Comparison of ENCODE assay signal across 16 cellular contexts in the genomic region with DNA sequence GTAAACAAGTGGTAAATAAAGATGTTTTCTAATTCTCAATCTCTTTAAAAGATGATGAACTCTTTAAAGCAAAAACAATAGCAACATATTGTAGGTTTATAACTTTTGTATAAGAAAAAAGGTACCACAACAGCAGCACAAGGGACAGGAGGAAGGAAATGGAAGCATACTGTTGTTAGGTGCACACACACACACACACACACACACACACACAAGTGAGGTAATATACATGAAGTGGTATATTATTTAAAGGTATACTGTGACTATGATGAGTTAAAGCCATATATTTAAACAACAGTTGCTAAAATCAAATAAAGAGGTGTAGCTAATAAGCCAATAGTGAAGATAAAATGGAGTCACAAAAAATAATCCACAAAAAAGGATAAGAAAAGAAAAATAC. TPM values are rescaled to one million over a fixed set of nuclear protein-coding genes. Genes with fewer than 3 reads are reported as not detected.
DNase-seq lines count a peak whose midpoint lies in the region; ATAC-seq and TF ChIP-seq lines count a peak whose summit lies in the region.
"Had no signal": no experiment of that assay in that cellular context is flagged by ENCODE, and none has a peak within 500 bp of the region (broad histone marks: within the 10 kb centered on the region; RNA-seq: fewer than 3 reads in every experiment).

No MANE protein-coding gene starts in this region.

- TF ChIP-seq CTCF in HEK293 (tag by site-specific recombination; IDR thresholded peaks at IDR 0.05) (no peak), RWPE1 (conservative IDR thresholded peaks at IDR 0.05; ENCODE audit: low read depth) (no peak)

- ATAC-seq in activated T-cell treated with anti-CD3 and anti-CD28 coated beads, Interleukin-2, amount 50 U/mL, for 72 hours (replicated peaks in 1 of 2) = no peak
- no peak for ATAC-seq in activated T-cell treated with anti-CD3 and anti-CD28 coated beads, Interleukin-2, amount 50 U/mL, for 4 hours
- ATAC-seq in naive thymus-derived CD4-positive, alpha-beta T cell = no peak
- no peak for ATAC-seq in stimulated activated naive CD8-positive, alpha-beta T cell treated with anti-CD3 and anti-CD28 coated beads, Interleukin-15, amount 100 ng/mL, for 72 hours
- ATAC-seq in GM21515 (IDR thresholded peaks at IDR 0.05; ENCODE audit: unreplicated experiment) = no peak

- CTCF ChIA-PET in HEK293 (lab: Yijun Ruan, JAX) = interaction anchor here (0.5 to 1.0 kb wide), 2 partner anchors 230 to 416 kb away, joined by 3 read pairs; no protein-coding TSS in a partner anchor
- CTCF ChIA-PET in naive thymus-derived CD4-positive, alpha-beta T cell (lab: Charles Lee) = interaction anchor here (0.7 kb wide), 1 partner anchor 10 kb away, joined by 3 read pairs; no protein-coding TSS in a partner anchor
- CTCF ChIA-PET in RWPE1 (lab: Yijun Ruan, JAX) = interaction anchor here (0.7 to 1.1 kb wide), 3 partner anchors 28 to 208 kb away, joined by 3 to 4 read pairs (median 4); partner anchors contain the start of gene PIK3C2B

- no peaks in the 10 kb centered on the region for H3K4me1 ChIP-seq in HEK293 (ENCODE audit: control insufficient read depth, insufficient read depth, low read length)
- peaks cover 0 to 12% of the 10 kb centered on the region in 2 donors for H3K4me1 ChIP-seq in naive thymus-derived CD4-positive, alpha-beta T cell (ENCODE audit: control insufficient read depth in 2 of 2, insufficient read depth in 2 of 2, low read length in 2 of 2)
- H3K4me1 ChIP-seq: BLaER1 treated with 17β-estradiol and CSF1 and Interleukin-3, amounts not matched to agents 10 nM and 100 nM; Caco-2 had no signal

- H3K9me3 Mint-ChIP-seq in activated T-cell treated with anti-CD3 and anti-CD28 coated beads, Interleukin-2, amount 50 U/mL, for 72 hours = no peaks in the 10 kb centered on the region
- no peaks in the 10 kb centered on the region for H3K9me3 Mint-ChIP-seq in activated T-cell treated with anti-CD3 and anti-CD28 coated beads, Interleukin-2, amount 50 U/mL, for 4 hours
- H3K9me3 Mint-ChIP-seq in naive thymus-derived CD4-positive, alpha-beta T cell = no peaks in the 10 kb centered on the region
- no peaks in the 10 kb centered on the region for H3K9me3 Mint-ChIP-seq in stimulated activated naive CD8-positive, alpha-beta T cell treated with anti-CD3 and anti-CD28 coated beads, Interleukin-15, amount 100 ng/mL, for 72 hours
- H3K9me3 Mint-ChIP-seq: CD8-positive, alpha-beta memory T cell had no signal

- H3K27me3 ChIP-seq in naive thymus-derived CD4-positive, alpha-beta T cell (ENCODE audit: control insufficient read depth in 2 of 2, insufficient read depth in 2 of 2, low read length in 2 of 2) = no peaks in the 10 kb centered on the region
- H3K27me3 ChIP-seq: BLaER1 treated with 17β-estradiol and CSF1 and Interleukin-3, amounts not matched to agents 10 nM and 100 nM had no signal

- H3K27ac Mint-ChIP-seq in activated T-cell treated with anti-CD3 and anti-CD28 coated beads, Interleukin-2, amount 50 U/mL, for 72 hours = peak overlapping the region; percentile 66
- peak overlapping the region in 5 of 9 donors; percentile 25 to 82 (median 49) for H3K27ac Mint-ChIP-seq in naive thymus-derived CD4-positive, alpha-beta T cell
- no peak overlapping the region for H3K27ac Mint-ChIP-seq in stimulated activated naive CD8-positive, alpha-beta T cell treated with anti-CD3 and anti-CD28 coated beads, Interleukin-15, amount 100 ng/mL, for 72 hours
- H3K27ac Mint-ChIP-seq: H9 had no signal

- H3K9me3 ChIP-seq in HEK293 (ENCODE audit: control insufficient read depth, insufficient read depth, low read depth, low read length) = no peaks in the 10 kb centered on the region
- no peaks in the 10 kb centered on the region for H3K9me3 ChIP-seq in naive thymus-derived CD4-positive, alpha-beta T cell (ENCODE audit: control insufficient read depth in 2 of 3, low read length in 3 of 3)
- H3K9me3 ChIP-seq: Caco-2 had no signal

- no peak for DNase-seq in activated T-cell treated with anti-CD3 and anti-CD28 coated beads, Interleukin-2, amount 50 U/mL, for 72 hours
- DNase-seq in activated T-cell treated with anti-CD3 and anti-CD28 coated beads, Interleukin-2, amount 50 U/mL, for 4 hours = no peak
- DNase-seq in ecto neural progenitor cell (ENCODE audit: low spot score) (peak; percentile 3), RWPE1 (ENCODE audit: low spot score) (no peak)
- no peak for DNase-seq in naive thymus-derived CD4-positive, alpha-beta T cell
- no peak for DNase-seq in stimulated activated naive CD8-positive, alpha-beta T cell treated with anti-CD3 and anti-CD28 coated beads, Interleukin-15, amount 100 ng/mL, for 72 hours
- DNase-seq: Caco-2; CD8-positive, alpha-beta memory T cell; DND-41; GDM1; GOT3; H9 had no signal

- peaks cover 0 to under 1% of the 10 kb centered on the region in 2 experiments; a peak in 2 of 3 replicates for H3K36me3 ChIP-seq in HEK293 (ENCODE audit: control insufficient read depth in 2 of 2, insufficient read depth in 1 of 2, low read length in 2 of 2)
- no peaks in the 10 kb centered on the region for H3K36me3 ChIP-seq in naive thymus-derived CD4-positive, alpha-beta T cell (ENCODE audit: control insufficient read depth in 2 of 3, insufficient read depth in 3 of 3, low read length in 3 of 3)

- peaks cover 4 to 5% of the 10 kb centered on the region in 2 donors for H3K36me3 Mint-ChIP-seq in activated T-cell treated with anti-CD3 and anti-CD28 coated beads, Interleukin-2, amount 50 U/mL, for 72 hours (ENCODE audit: insufficient read depth in 2 of 2)
- H3K36me3 Mint-ChIP-seq in activated T-cell treated with anti-CD3 and anti-CD28 coated beads, Interleukin-2, amount 50 U/mL, for 4 hours (ENCODE audit: insufficient read depth) = peaks cover 8% of the 10 kb centered on the region
- peaks cover 0 to 7% (median 5%) of the 10 kb centered on the region in 5 donors for H3K36me3 Mint-ChIP-seq in naive thymus-derived CD4-positive, alpha-beta T cell

- no peak overlapping the region for H3K27ac ChIP-seq in HEK293 (ENCODE audit: extremely low read depth, low read depth, low read length)
- no peak overlapping the region for H3K27ac ChIP-seq in naive thymus-derived CD4-positive, alpha-beta T cell (ENCODE audit: low read depth, low read length)
- H3K27ac ChIP-seq in RWPE1 = no peak overlapping the region
- H3K27ac ChIP-seq: 22Rv1; BLaER1 treated with 17β-estradiol and CSF1 and Interleukin-3, amounts not matched to agents 10 nM and 100 nM had no signal

- H3K4me3 Mint-ChIP-seq in activated T-cell treated with anti-CD3 and anti-CD28 coated beads, Interleukin-2, amount 50 U/mL, for 72 hours = no peak overlapping the region
- no peak overlapping the region for H3K4me3 Mint-ChIP-seq in activated T-cell treated with anti-CD3 and anti-CD28 coated beads, Interleukin-2, amount 50 U/mL, for 4 hours
- H3K4me3 Mint-ChIP-seq in naive thymus-derived CD4-positive, alpha-beta T cell = no peak overlapping the region
- H3K4me3 Mint-ChIP-seq in stimulated activated naive CD8-positive, alpha-beta T cell treated with anti-CD3 and anti-CD28 coated beads, Interleukin-15, amount 100 ng/mL, for 72 hours = no peak overlapping the region
- H3K4me3 Mint-ChIP-seq: CD8-positive, alpha-beta memory T cell; H9 had no signal

- POLR2A ChIA-PET in HEK293 (lab: Yijun Ruan, JAX) (no interaction called here), RWPE1 (lab: Yijun Ruan, JAX; ENCODE audit: low non-redundant PET) (interaction anchor here (0.7 kb wide), 1 partner anchor 110 kb away, joined by 3 read pairs; no protein-coding TSS in a partner anchor)
- POLR2A ChIA-PET in naive thymus-derived CD4-positive, alpha-beta T cell (lab: Charles Lee) = interaction anchor here (1.4 kb wide), 1 partner anchor 12 kb away, joined by 3 read pairs; no protein-coding TSS in a partner anchor

- intact Hi-C loops in naive thymus-derived CD4-positive, alpha-beta T cell (cut with micrococcal nuclease) = loop anchor here in 1 of 2 donors (1.0 kb wide), 1 partner anchor 9 kb away; no protein-coding TSS in a partner anchor

- no peak overlapping the region for H3K4me3 ChIP-seq in HEK293 (ENCODE audit: low read depth, low read length)
- H3K4me3 ChIP-seq in naive thymus-derived CD4-positive, alpha-beta T cell (ENCODE audit: low read length) = no peak overlapping the region
- H3K4me3 ChIP-seq: BLaER1 treated with 17β-estradiol and CSF1 and Interleukin-3, amounts not matched to agents 10 nM and 100 nM had no signal

- no peaks in the 10 kb centered on the region for H3K4me1 Mint-ChIP-seq in activated T-cell treated with anti-CD3 and anti-CD28 coated beads, Interleukin-2, amount 50 U/mL, for 72 hours (ENCODE audit: low read depth)
- peaks cover 14% of the 10 kb centered on the region for H3K4me1 Mint-ChIP-seq in activated T-cell treated with anti-CD3 and anti-CD28 coated beads, Interleukin-2, amount 50 U/mL, for 4 hours (ENCODE audit: low read depth)
- peaks cover 0 to 25% (median 22%) of the 10 kb centered on the region in 7 donors for H3K4me1 Mint-ChIP-seq in naive thymus-derived CD4-positive, alpha-beta T cell
- H3K4me1 Mint-ChIP-seq in stimulated activated naive CD8-positive, alpha-beta T cell treated with anti-CD3 and anti-CD28 coated beads, Interleukin-15, amount 100 ng/mL, for 72 hours = peaks cover 11% of the 10 kb centered on the region
- H3K4me1 Mint-ChIP-seq: H9 had no signal

- H3K27me3 Mint-ChIP-seq in activated T-cell treated with anti-CD3 and anti-CD28 coated beads, Interleukin-2, amount 50 U/mL, for 72 hours (ENCODE audit: low read depth) = no peaks in the 10 kb centered on the region
- H3K27me3 Mint-ChIP-seq in activated T-cell treated with anti-CD3 and anti-CD28 coated beads, Interleukin-2, amount 50 U/mL, for 4 hours (ENCODE audit: low read depth) = no peaks in the 10 kb centered on the region
- no peaks in the 10 kb centered on the region for H3K27me3 Mint-ChIP-seq in naive thymus-derived CD4-positive, alpha-beta T cell
- H3K27me3 Mint-ChIP-seq in stimulated activated naive CD8-positive, alpha-beta T cell treated with anti-CD3 and anti-CD28 coated beads, Interleukin-15, amount 100 ng/mL, for 72 hours = no peaks in the 10 kb centered on the region
- H3K27me3 Mint-ChIP-seq: CD8-positive, alpha-beta memory T cell had no signal

RNA-seq across cellular contexts. Expression of gene PPP1R15B, which starts 20.0 kb away (rescaled TPM):
- total RNA-seq in activated T-cell treated with anti-CD3 and anti-CD28 coated beads, Interleukin-2, amount 50 U/mL, for 72 hours = 10 to 100 TPM; 82.9 to 94.2 TPM
- 10 to 100 TPM; 71.7 to 80.1 (median 72.9) TPM for total RNA-seq in activated T-cell treated with anti-CD3 and anti-CD28 coated beads, Interleukin-2, amount 50 U/mL, for 4 hours
- total RNA-seq in naive thymus-derived CD4-positive, alpha-beta T cell = 100 to 1,000 TPM in 2 of 5 experiments, 10 to 100 TPM in 3; 69.5 to 175 (median 73.0) TPM
- 10 to 100 TPM; 14.1 to 19.3 TPM for polyA plus RNA-seq in naive thymus-derived CD4-positive, alpha-beta T cell

RNA-seq across cellular contexts. Expression of gene PLEKHA6, which starts 31.9 kb away (rescaled TPM):
- total RNA-seq in activated T-cell treated with anti-CD3 and anti-CD28 coated beads, Interleukin-2, amount 50 U/mL, for 72 hours = 1 to 10 TPM in 1 of 2 donors, under 1 TPM in 1; 0.31 to 3.4 TPM
- under 1 TPM; 0.19 to 0.61 (median 0.29) TPM for total RNA-seq in activated T-cell treated with anti-CD3 and anti-CD28 coated beads, Interleukin-2, amount 50 U/mL, for 4 hours
- 1 to 10 TPM in 1 of 5 experiments, under 1 TPM in 4; 0.05 to 1.9 (median 0.57) TPM for total RNA-seq in naive thymus-derived CD4-positive, alpha-beta T cell
- under 1 TPM in 1 of 2 donors, not detected in 1; 0.24 TPM for polyA plus RNA-seq in naive thymus-derived CD4-positive, alpha-beta T cell
- polyA plus RNA-seq: CD8-positive, alpha-beta memory T cell had no signal

Comparison
In these comparisons a context has a peak if more than half of its experiments do, and no peak if none do; other contexts are left out.
1. H3K27ac Mint-ChIP-seq: peak in activated T-cell treated with anti-CD3 and anti-CD28 coated beads, Interleukin-2, amount 50 U/mL, for 72 hours (single experiment) and naive thymus-derived CD4-positive, alpha-beta T cell (5 of 9); none in stimulated activated naive CD8-positive, alpha-beta T cell treated with anti-CD3 and anti-CD28 coated beads, Interleukin-15, amount 100 ng/mL, for 72 hours (0 of 2).